In the genomic region with DNA sequence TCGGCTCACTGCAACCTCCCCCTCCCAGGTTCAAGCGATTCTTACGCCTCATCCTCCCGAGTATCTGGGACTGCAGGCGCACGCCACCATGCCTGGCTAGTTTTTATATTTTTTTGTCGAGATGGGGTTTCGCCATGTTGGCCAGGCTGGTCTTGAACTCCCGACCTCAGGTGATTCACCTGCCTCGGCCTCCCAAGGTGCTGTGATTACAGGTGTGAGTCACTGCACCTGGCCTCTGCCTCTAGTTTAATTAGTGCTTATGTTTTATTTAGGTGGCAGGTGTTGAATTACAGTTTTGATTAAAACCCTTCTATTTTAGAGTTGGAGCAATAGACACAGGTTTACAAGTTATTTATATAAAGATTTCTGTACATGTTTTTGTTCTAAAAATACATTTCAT, we compare ENCODE assay signal across 27 cellular contexts. TPM values are rescaled to one million over a fixed set of nuclear protein-coding genes. Genes with fewer than 3 reads are reported as not detected.
A peak's percentile ranks its signal among the peaks of the same experiment; 100 is the strongest.
DNase-seq lines count a peak whose midpoint lies in the region; ATAC-seq and TF ChIP-seq lines count a peak whose summit lies in the region.
"Had no signal": no experiment of that assay in that cellular context is flagged by ENCODE, and none has a peak within 500 bp of the region (broad histone marks: within the 10 kb centered on the region; RNA-seq: fewer than 3 reads in every experiment).

No MANE protein-coding gene starts in this region.

- no peaks in the 10 kb centered on the region for H3K9me3 Mint-ChIP-seq in mesothelial cell of epicardium
- H3K9me3 Mint-ChIP-seq: activated CD4-positive, alpha-beta T cell treated with anti-CD3 and anti-CD28 coated beads, Interleukin-2, amount 10 ng/mL, durations not matched to agents 7 days and 5 days; activated naive CD8-positive, alpha-beta T cell treated with anti-CD3 and anti-CD28 coated beads for 36 hours; CD8-positive, alpha-beta T cell had no signal

- peaks cover 55% of the 10 kb centered on the region for H3K4me1 Mint-ChIP-seq in mesothelial cell of epicardium
- H3K4me1 Mint-ChIP-seq: activated CD4-positive, alpha-beta T cell treated with anti-CD3 and anti-CD28 coated beads, Interleukin-2, amount 10 ng/mL, durations not matched to agents 7 days and 5 days; activated naive CD8-positive, alpha-beta T cell treated with anti-CD3 and anti-CD28 coated beads for 36 hours; B cell had no signal

- H3K27ac ChIP-seq in HUES48 (ENCODE audit: low read depth, low read length): peak overlapping the region; percentile 80
- H3K27ac ChIP-seq: RWPE1, stomach had no signal

- DNase-seq in COR-L47 (lab: John Stamatoyannopoulos, UW) (peak; percentile 73), NCI-H69 (lab: John Stamatoyannopoulos, UW) (peak; percentile 91), mesothelial cell of epicardium (ENCODE audit: low spot score in 2 of 2, unreplicated experiment in 2 of 2) (no peak)
- DNase-seq: ACHN; activated CD4-positive, alpha-beta T cell treated with anti-CD3 and anti-CD28 coated beads, Interleukin-2, amount 10 ng/mL, durations not matched to agents 7 days and 5 days; activated effector memory CD4-positive, alpha-beta T cell treated with anti-CD3 and anti-CD28 coated beads, Interleukin-2, amount 50 U/mL, for 16 hours; activated naive CD8-positive, alpha-beta T cell treated with anti-CD3 and anti-CD28 coated beads for 36 hours; activated T-cell treated with anti-CD3 and anti-CD28 coated beads, Interleukin-2, amount 50 U/mL, for 1 hour; aorta; CD8-positive, alpha-beta T cell; DMS153; Kasumi-1; left colon; NCI-H1694 treated with DMSO at 0.1 percent for 48 hours; NCI-H226; stimulated activated CD4-positive, alpha-beta T cell treated with anti-CD3 and anti-CD28 coated beads, Interleukin-12 subunit alpha, Interleukin-12 subunit beta, amount 100 ng/mL, for 4 hours; stimulated activated CD4-positive, alpha-beta T cell treated with anti-CD3 and anti-CD28 coated beads, Interleukin-2, amount 100 ng/mL, for 48 hours; stomach had no signal

- no peaks in the 10 kb centered on the region for H3K27me3 Mint-ChIP-seq in mesothelial cell of epicardium (ENCODE audit: low read depth)
- H3K27me3 Mint-ChIP-seq: activated CD4-positive, alpha-beta T cell treated with anti-CD3 and anti-CD28 coated beads, Interleukin-2, amount 10 ng/mL, durations not matched to agents 7 days and 5 days; activated naive CD8-positive, alpha-beta T cell treated with anti-CD3 and anti-CD28 coated beads for 36 hours; B cell had no signal

- H3K9me3 ChIP-seq in HUES48 (ENCODE audit: control insufficient read depth, insufficient read depth, low read length): no peaks in the 10 kb centered on the region
- H3K9me3 ChIP-seq: stomach had no signal

- peak overlapping the region; percentile 77 for H3K27ac Mint-ChIP-seq in mesothelial cell of epicardium
- H3K27ac Mint-ChIP-seq: activated CD4-positive, alpha-beta T cell treated with anti-CD3 and anti-CD28 coated beads, Interleukin-2, amount 10 ng/mL, durations not matched to agents 7 days and 5 days; activated naive CD8-positive, alpha-beta T cell treated with anti-CD3 and anti-CD28 coated beads for 36 hours; B cell; CD8-positive, alpha-beta T cell had no signal

- no peaks in the 10 kb centered on the region for H3K27me3 ChIP-seq in HUES48 (ENCODE audit: control insufficient read depth, insufficient read depth, low read length)
- H3K27me3 ChIP-seq: hepatocyte, stomach had no signal

- H3K36me3 Mint-ChIP-seq in mesothelial cell of epicardium: no peaks in the 10 kb centered on the region
- H3K36me3 Mint-ChIP-seq: activated naive CD8-positive, alpha-beta T cell treated with anti-CD3 and anti-CD28 coated beads for 36 hours; CD8-positive, alpha-beta T cell had no signal

- no peaks in the 10 kb centered on the region for H3K36me3 ChIP-seq in HUES48 (ENCODE audit: control insufficient read depth, insufficient read depth, low read length)
- H3K36me3 ChIP-seq: stomach had no signal

- TF ChIP-seq CTCF in mesothelial cell of epicardium (IDR thresholded peaks at IDR 0.05; ENCODE audit: unreplicated experiment): no peak

- no peak overlapping the region for H3K9ac ChIP-seq in HUES48 (ENCODE audit: low read depth, low read length)

- peaks cover 53% of the 10 kb centered on the region for H3K4me1 ChIP-seq in HUES48 (ENCODE audit: control insufficient read depth, insufficient read depth, low read length)

- H3K4me3 Mint-ChIP-seq in mesothelial cell of epicardium: no peak overlapping the region
- H3K4me3 Mint-ChIP-seq: activated CD4-positive, alpha-beta T cell treated with anti-CD3 and anti-CD28 coated beads, Interleukin-2, amount 10 ng/mL, durations not matched to agents 7 days and 5 days; activated naive CD8-positive, alpha-beta T cell treated with anti-CD3 and anti-CD28 coated beads for 36 hours; B cell; CD8-positive, alpha-beta T cell had no signal

- no peak for ATAC-seq in HG03439 (IDR thresholded peaks at IDR 0.05; ENCODE audit: unreplicated experiment)
- no peak for ATAC-seq in HG03342 (IDR thresholded peaks at IDR 0.05; ENCODE audit: unreplicated experiment)
- no peak for ATAC-seq in HG02981 (IDR thresholded peaks at IDR 0.05; ENCODE audit: unreplicated experiment)
- ATAC-seq: CD8-positive, alpha-beta T cell; GM12878; left colon; sciatic nerve had no signal

- peak overlapping the region; percentile 22; the same call in 1 of the 2 replicates for H3K4me3 ChIP-seq in HUES48 (ENCODE audit: low read depth, low read length)
- H3K4me3 ChIP-seq: GM12878, hepatocyte, stomach had no signal

RNA-seq across cellular contexts. Expression of a gene that starts 42.8 kb away (rescaled TPM):
- total RNA-seq in mesothelial cell of epicardium: 107 to 114 TPM (median 112 TPM) in 3 replicates

Comparison
In these comparisons a context has a peak if more than half of its experiments do, and no peak if none do; other contexts are left out.
1. DNase-seq: peak in COR-L47 (single experiment) and NCI-H69 (single experiment); none in mesothelial cell of epicardium (0 of 2).